Comparison of ENCODE assay signal across 8 cellular contexts in genomic region chr6:55069132-55069781, GRCh38.
DNase-seq lines count a peak whose midpoint lies in the region; ATAC-seq and TF ChIP-seq lines count a peak whose summit lies in the region.

No MANE protein-coding gene starts in this region.

- H3K4me1 ChIP-seq in lower lobe of right lung, result no peaks in the 10 kb centered on the region

- H3K27ac Mint-ChIP-seq in chondrocyte (ENCODE audit: unreplicated experiment), result no peak overlapping the region
- no peak overlapping the region for H3K27ac Mint-ChIP-seq in stimulated activated naive B cell treated with anti-CD40 and anti-IgM and Interleukin-4, amounts not matched to agents 10 μg/mL and 1 μg/mL and 100 μg/mL, for 72 hours

- H3K9me3 ChIP-seq in lower lobe of right lung, result no peaks in the 10 kb centered on the region

- ATAC-seq in lower lobe of right lung, result no peak
- no peak for ATAC-seq in stimulated activated naive B cell treated with anti-CD40 and anti-IgM and Interleukin-4, amounts not matched to agents 10 μg/mL and 1 μg/mL and 100 μg/mL, for 72 hours (replicated peaks)

- H3K36me3 ChIP-seq in lower lobe of right lung, result no peaks in the 10 kb centered on the region

- H3K9me3 Mint-ChIP-seq in chondrocyte (ENCODE audit: low read depth), result peaks cover 4% of the 10 kb centered on the region
- H3K9me3 Mint-ChIP-seq in stimulated activated naive B cell treated with anti-CD40 and anti-IgM and Interleukin-4, amounts not matched to agents 10 μg/mL and 1 μg/mL and 100 μg/mL, for 72 hours, result peaks cover 0 to 1% of the 10 kb centered on the region in 2 donors

- H3K27me3 ChIP-seq in lower lobe of right lung (ENCODE audit: low read depth), result no peaks in the 10 kb centered on the region

- TF ChIP-seq CTCF in GM13977 (IDR thresholded peaks at IDR 0.05; ENCODE audit: extremely low read depth, insufficient read depth, missing control alignments) (peak; percentile 57), chondrocyte (IDR thresholded peaks at IDR 0.05) (peak; percentile 97), lower lobe of right lung (IDR thresholded peaks at IDR 0.05) (peak; percentile 52), coronary artery (IDR thresholded peaks at IDR 0.05) (no peak)

- H3K4me3 ChIP-seq in lower lobe of right lung, result no peak overlapping the region
- no peak overlapping the region for H3K4me3 ChIP-seq in coronary artery

- no peak overlapping the region for H3K4me3 Mint-ChIP-seq in chondrocyte (ENCODE audit: unreplicated experiment)
- H3K4me3 Mint-ChIP-seq in stimulated activated naive B cell treated with anti-CD40 and anti-IgM and Interleukin-4, amounts not matched to agents 10 μg/mL and 1 μg/mL and 100 μg/mL, for 72 hours, result no peak overlapping the region

- intact Hi-C loops in lower lobe of right lung (cut with DNase I), result no loop called here

- peak; percentile 46 for DNase-seq in ACHN
- DNase-seq in GM13977 (ENCODE audit: low spot score), result no peak
- DNase-seq in NCI-H748 treated with DMSO at 0.1 percent for 48 hours (lab: John Stamatoyannopoulos, UW), result peak; percentile 66
- no peak for DNase-seq in chondrocyte (ENCODE audit: low spot score)
- DNase-seq in lower lobe of right lung, result no peak
- no peak for DNase-seq in stimulated activated CD8-positive, alpha-beta memory T cell treated with anti-CD3 and anti-CD28 coated beads, Interleukin-4, amount 100 ng/mL, for 48 hours
- no peak for DNase-seq in coronary artery (ENCODE audit: low spot score)
- no peak for DNase-seq in stimulated activated naive B cell treated with anti-CD40 and anti-IgM and Interleukin-4, amounts not matched to agents 10 μg/mL and 1 μg/mL and 100 μg/mL, for 72 hours

- peaks cover 15% of the 10 kb centered on the region for H3K27me3 Mint-ChIP-seq in chondrocyte (ENCODE audit: low read depth)
- H3K27me3 Mint-ChIP-seq in stimulated activated naive B cell treated with anti-CD40 and anti-IgM and Interleukin-4, amounts not matched to agents 10 μg/mL and 1 μg/mL and 100 μg/mL, for 72 hours, result no peaks in the 10 kb centered on the region

- H3K27ac ChIP-seq in lower lobe of right lung (no peak overlapping the region), coronary artery (no peak overlapping the region)

- peaks cover 3% of the 10 kb centered on the region for H3K36me3 Mint-ChIP-seq in chondrocyte (ENCODE audit: low read depth)
- H3K36me3 Mint-ChIP-seq in stimulated activated naive B cell treated with anti-CD40 and anti-IgM and Interleukin-4, amounts not matched to agents 10 μg/mL and 1 μg/mL and 100 μg/mL, for 72 hours, result no peaks in the 10 kb centered on the region

- in situ Hi-C loops in ACHN (cut with HindIII; ENCODE audit: low pct_ligation_motif_present, low pct_unique_long_range_greater_than_20kb, low sequenced_read_pairs), result no loop called here
- in situ Hi-C loops in GM13977 (cut with MboI; ENCODE audit: low pct_unique_long_range_greater_than_20kb, low sequenced_read_pairs, unreplicated experiment), result no loop called here

- peaks cover 10% of the 10 kb centered on the region for H3K4me1 Mint-ChIP-seq in chondrocyte (ENCODE audit: low read depth)
- no peaks in the 10 kb centered on the region for H3K4me1 Mint-ChIP-seq in stimulated activated naive B cell treated with anti-CD40 and anti-IgM and Interleukin-4, amounts not matched to agents 10 μg/mL and 1 μg/mL and 100 μg/mL, for 72 hours

Comparison
In these comparisons a context has a peak if more than half of its experiments do, and no peak if none do; other contexts are left out.
1. DNase-seq: peak in ACHN (single experiment) and NCI-H748 treated with DMSO at 0.1 percent for 48 hours (single experiment); none in GM13977 (single experiment), chondrocyte (single experiment), lower lobe of right lung (single experiment), stimulated activated CD8-positive, alpha-beta memory T cell treated with anti-CD3 and anti-CD28 coated beads, Interleukin-4, amount 100 ng/mL, for 48 hours (single experiment), coronary artery (single experiment) and stimulated activated naive B cell treated with anti-CD40 and anti-IgM and Interleukin-4, amounts not matched to agents 10 μg/mL and 1 μg/mL and 100 μg/mL, for 72 hours (single experiment).